1 cellular context compared by ENCODE assay signal in the genomic region with DNA sequence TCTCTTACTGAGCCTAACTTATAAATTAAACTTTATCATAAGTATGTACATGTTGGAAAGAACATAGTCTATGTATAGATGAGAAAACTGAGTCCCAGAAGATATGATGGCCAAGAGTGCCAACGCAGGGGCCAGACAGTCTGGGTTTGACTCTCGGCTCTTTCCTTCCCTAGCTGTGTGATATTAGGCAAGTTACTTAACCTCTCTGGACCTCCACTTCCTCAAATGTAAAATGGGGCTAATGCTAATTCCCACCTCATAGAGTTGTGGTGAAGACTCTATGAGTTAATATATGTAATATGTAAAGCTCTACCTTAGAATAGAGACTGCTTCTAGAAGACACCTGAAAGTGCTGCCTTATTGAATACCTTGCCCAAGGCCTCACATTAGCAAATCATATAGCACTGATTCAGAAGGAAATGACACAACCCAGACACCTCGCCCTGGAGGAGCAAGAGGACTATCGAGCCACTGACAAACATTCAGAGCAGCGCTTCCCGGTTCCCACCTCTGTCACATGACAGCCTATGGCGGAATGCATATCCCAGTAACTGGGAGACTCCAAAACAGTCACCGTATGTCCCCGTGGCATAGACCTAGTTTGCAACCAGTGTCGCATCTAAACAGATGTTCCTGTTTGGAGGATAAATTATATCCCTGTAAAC.
TF ChIP-seq lines count a peak whose summit lies in the region.

No MANE protein-coding gene starts in this region.

TF ChIP-seq in HCT116, 20 proteins besides CTCF, POLR2A, EP300 and RAD21:
- TF ChIP-seq JUND (IDR thresholded peaks at IDR 0.05) (no peak), POLR2AphosphoS5 (IDR thresholded peaks at IDR 0.05; ENCODE audit: low read depth, low read length) (no peak), ELF1 (IDR thresholded peaks at IDR 0.05; ENCODE audit: borderline replicate concordance, low read depth) (no peak), ZFX (IDR thresholded peaks at IDR 0.05) (no peak), TCF7L2 (IDR thresholded peaks at IDR 0.05; ENCODE audit: borderline replicate concordance, extremely low read depth, insufficient read depth, insufficient read length) (no peak), CEBPB (IDR thresholded peaks at IDR 0.05; ENCODE audit: low read depth) (no peak), SRF (IDR thresholded peaks at IDR 0.05; ENCODE audit: low read depth) (no peak), EZH2 (IDR thresholded peaks at IDR 0.05) (no peak), CBX3 (IDR thresholded peaks at IDR 0.05; ENCODE audit: low read depth) (no peak), FOSL1 (IDR thresholded peaks at IDR 0.05; ENCODE audit: low read depth) (no peak), EZH2phosphoT487 (IDR thresholded peaks at IDR 0.05; ENCODE audit: borderline replicate concordance) (no peak), EGR1 (IDR thresholded peaks at IDR 0.05; ENCODE audit: low read depth) (no peak), ZNF274 (IDR thresholded peaks at IDR 0.05; ENCODE audit: low read depth, low read length) (no peak), YY1 (IDR thresholded peaks at IDR 0.05; ENCODE audit: extremely low read depth, insufficient replicate concordance, low read depth, low read length) (no peak), SIN3A (IDR thresholded peaks at IDR 0.05; ENCODE audit: low read depth) (no peak), SP1 (IDR thresholded peaks at IDR 0.05; ENCODE audit: low read depth) (no peak)
- TF ChIP-seq, protein P1, sequence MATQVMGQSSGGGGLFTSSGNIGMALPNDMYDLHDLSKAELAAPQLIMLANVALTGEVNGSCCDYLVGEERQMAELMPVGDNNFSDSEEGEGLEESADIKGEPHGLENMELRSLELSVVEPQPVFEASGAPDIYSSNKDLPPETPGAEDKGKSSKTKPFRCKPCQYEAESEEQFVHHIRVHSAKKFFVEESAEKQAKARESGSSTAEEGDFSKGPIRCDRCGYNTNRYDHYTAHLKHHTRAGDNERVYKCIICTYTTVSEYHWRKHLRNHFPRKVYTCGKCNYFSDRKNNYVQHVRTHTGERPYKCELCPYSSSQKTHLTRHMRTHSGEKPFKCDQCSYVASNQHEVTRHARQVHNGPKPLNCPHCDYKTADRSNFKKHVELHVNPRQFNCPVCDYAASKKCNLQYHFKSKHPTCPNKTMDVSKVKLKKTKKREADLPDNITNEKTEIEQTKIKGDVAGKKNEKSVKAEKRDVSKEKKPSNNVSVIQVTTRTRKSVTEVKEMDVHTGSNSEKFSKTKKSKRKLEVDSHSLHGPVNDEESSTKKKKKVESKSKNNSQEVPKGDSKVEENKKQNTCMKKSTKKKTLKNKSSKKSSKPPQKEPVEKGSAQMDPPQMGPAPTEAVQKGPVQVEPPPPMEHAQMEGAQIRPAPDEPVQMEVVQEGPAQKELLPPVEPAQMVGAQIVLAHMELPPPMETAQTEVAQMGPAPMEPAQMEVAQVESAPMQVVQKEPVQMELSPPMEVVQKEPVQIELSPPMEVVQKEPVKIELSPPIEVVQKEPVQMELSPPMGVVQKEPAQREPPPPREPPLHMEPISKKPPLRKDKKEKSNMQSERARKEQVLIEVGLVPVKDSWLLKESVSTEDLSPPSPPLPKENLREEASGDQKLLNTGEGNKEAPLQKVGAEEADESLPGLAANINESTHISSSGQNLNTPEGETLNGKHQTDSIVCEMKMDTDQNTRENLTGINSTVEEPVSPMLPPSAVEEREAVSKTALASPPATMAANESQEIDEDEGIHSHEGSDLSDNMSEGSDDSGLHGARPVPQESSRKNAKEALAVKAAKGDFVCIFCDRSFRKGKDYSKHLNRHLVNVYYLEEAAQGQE (IDR thresholded peaks at IDR 0.05; ENCODE audit: low read depth): no peak
- TF ChIP-seq, protein P2, sequence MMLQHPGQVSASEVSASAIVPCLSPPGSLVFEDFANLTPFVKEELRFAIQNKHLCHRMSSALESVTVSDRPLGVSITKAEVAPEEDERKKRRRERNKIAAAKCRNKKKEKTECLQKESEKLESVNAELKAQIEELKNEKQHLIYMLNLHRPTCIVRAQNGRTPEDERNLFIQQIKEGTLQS (IDR thresholded peaks at IDR 0.05): no peak
- TF ChIP-seq, protein P3, sequence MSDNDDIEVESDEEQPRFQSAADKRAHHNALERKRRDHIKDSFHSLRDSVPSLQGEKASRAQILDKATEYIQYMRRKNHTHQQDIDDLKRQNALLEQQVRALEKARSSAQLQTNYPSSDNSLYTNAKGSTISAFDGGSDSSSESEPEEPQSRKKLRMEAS (IDR thresholded peaks at IDR 0.05): no peak; the same call in 1 of the 2 replicates
- TF ChIP-seq, protein P4, sequence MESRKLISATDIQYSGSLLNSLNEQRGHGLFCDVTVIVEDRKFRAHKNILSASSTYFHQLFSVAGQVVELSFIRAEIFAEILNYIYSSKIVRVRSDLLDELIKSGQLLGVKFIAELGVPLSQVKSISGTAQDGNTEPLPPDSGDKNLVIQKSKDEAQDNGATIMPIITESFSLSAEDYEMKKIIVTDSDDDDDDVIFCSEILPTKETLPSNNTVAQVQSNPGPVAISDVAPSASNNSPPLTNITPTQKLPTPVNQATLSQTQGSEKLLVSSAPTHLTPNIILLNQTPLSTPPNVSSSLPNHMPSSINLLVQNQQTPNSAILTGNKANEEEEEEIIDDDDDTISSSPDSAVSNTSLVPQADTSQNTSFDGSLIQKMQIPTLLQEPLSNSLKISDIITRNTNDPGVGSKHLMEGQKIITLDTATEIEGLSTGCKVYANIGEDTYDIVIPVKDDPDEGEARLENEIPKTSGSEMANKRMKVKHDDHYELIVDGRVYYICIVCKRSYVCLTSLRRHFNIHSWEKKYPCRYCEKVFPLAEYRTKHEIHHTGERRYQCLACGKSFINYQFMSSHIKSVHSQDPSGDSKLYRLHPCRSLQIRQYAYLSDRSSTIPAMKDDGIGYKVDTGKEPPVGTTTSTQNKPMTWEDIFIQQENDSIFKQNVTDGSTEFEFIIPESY (IDR thresholded peaks at IDR 0.05; ENCODE audit: extremely low read depth, insufficient replicate concordance, low read length): no peak
TF ChIP-seq in HCT116: peak in this region for 0.
